In the genomic region with DNA sequence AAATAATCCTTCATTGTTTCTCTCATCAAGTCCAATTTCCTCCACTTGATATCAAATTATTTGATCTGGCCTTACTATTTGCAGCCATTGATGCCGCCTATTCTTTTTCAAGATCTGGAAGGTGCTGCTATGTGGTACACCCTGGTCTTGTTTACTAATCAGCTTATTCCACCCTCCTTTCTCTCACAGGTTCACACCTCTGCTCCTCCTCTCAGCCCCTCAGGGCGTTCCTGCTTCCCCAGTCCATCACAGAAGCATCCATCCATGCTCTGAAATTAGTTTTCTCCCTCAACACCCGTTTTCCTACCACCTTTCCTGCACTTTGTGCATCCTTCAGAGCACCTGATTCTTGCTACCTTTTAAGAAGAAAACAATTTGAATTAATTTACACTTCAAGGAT, we compare ENCODE assay signal across 22 cellular contexts.
"Had no signal": no experiment of that assay in that cellular context is flagged by ENCODE, and none has a peak within 500 bp of the region (broad histone marks: within the 10 kb centered on the region; RNA-seq: fewer than 3 reads in every experiment).

No MANE protein-coding gene starts in this region.

- DNase-seq: dermis blood vessel endothelial cell; effector memory CD8-positive, alpha-beta T cell; erythroblast; esophagus squamous epithelium; foreskin melanocyte; glutamatergic neuron; heart right ventricle; hippocampal formation; left cardiac atrium; left lung; natural killer cell; stimulated activated CD4-positive, alpha-beta T cell treated with anti-CD3 and anti-CD28 coated beads, Interleukin-12 subunit alpha, Interleukin-12 subunit beta, amount 100 ng/mL, for 4 hours; stimulated activated CD4-positive, alpha-beta T cell treated with anti-CD3 and anti-CD28 coated beads, Interleukin-1b, Interleukin-23, amount 100 ng/mL, for 48 hours; stimulated activated CD4-positive, alpha-beta T cell treated with anti-CD3 and anti-CD28 coated beads, Interleukin-4, amount 100 ng/mL, for 1 hour; stimulated activated CD8-positive, alpha-beta memory T cell treated with anti-CD3 and anti-CD28 coated beads, Interleukin-4, amount 100 ng/mL, for 48 hours; stimulated activated naive CD4-positive, alpha-beta T cell; stimulated activated naive CD8-positive, alpha-beta T cell treated with anti-CD3 and anti-CD28 coated beads, Interleukin-15, amount 100 ng/mL, for 72 hours; transverse colon; upper lobe of right lung; uterus had no signal

- H3K4me3 Mint-ChIP-seq: effector memory CD8-positive, alpha-beta T cell; natural killer cell; neural crest cell; stimulated activated naive CD8-positive, alpha-beta T cell treated with anti-CD3 and anti-CD28 coated beads, Interleukin-15, amount 100 ng/mL, for 72 hours had no signal

- H3K27me3 Mint-ChIP-seq: effector memory CD8-positive, alpha-beta T cell; stimulated activated naive CD8-positive, alpha-beta T cell treated with anti-CD3 and anti-CD28 coated beads, Interleukin-15, amount 100 ng/mL, for 72 hours had no signal

- ATAC-seq: effector memory CD8-positive, alpha-beta T cell; heart right ventricle; left cardiac atrium; left lung; natural killer cell; sciatic nerve; stimulated activated naive CD8-positive, alpha-beta T cell treated with anti-CD3 and anti-CD28 coated beads, Interleukin-15, amount 100 ng/mL, for 72 hours; upper lobe of right lung had no signal

- H3K4me1 Mint-ChIP-seq: natural killer cell; stimulated activated naive CD8-positive, alpha-beta T cell treated with anti-CD3 and anti-CD28 coated beads, Interleukin-15, amount 100 ng/mL, for 72 hours had no signal

- H3K36me3 Mint-ChIP-seq: natural killer cell had no signal

- H3K27ac Mint-ChIP-seq: effector memory CD8-positive, alpha-beta T cell; natural killer cell; stimulated activated naive CD8-positive, alpha-beta T cell treated with anti-CD3 and anti-CD28 coated beads, Interleukin-15, amount 100 ng/mL, for 72 hours had no signal
